8 cellular contexts compared by ENCODE assay signal in genomic region chr7:96076350-96076707, GRCh38.
DNase-seq lines count a peak whose midpoint lies in the region; ATAC-seq, FAIRE-seq and TF ChIP-seq lines count a peak whose summit lies in the region.

No MANE protein-coding gene starts in this region.

- no peak for FAIRE-seq in pancreas (lab: Jason Lieb, UNC)

- CTCF ChIA-PET in A673 (lab: Charles Lee): interaction anchor here (0.6 to 1.0 kb wide), 3 partner anchors 87 to 951 kb away, joined by 3 to 10 read pairs (median 4); no protein-coding TSS in a partner anchor

- WGBS in pancreas, 2 donors: 14 to 17% methylated on average over 10 of the region's 10 CpGs

- H3K36me3 ChIP-seq in A673 (ENCODE audit: insufficient read depth, low read length, poor library complexity, severe bottlenecking): no peaks in the 10 kb centered on the region
- no peaks in the 10 kb centered on the region for H3K36me3 ChIP-seq in ascending aorta
- H3K36me3 ChIP-seq in lower lobe of right lung: no peaks in the 10 kb centered on the region
- no peaks in the 10 kb centered on the region for H3K36me3 ChIP-seq in pancreas

- DNase-seq in A673 (ENCODE audit: low spot score) (no peak), ascending aorta (ENCODE audit: low spot score in 2 of 2) (no peak), lower lobe of right lung (no peak), pancreas (no peak), NOMO-1 treated with dmso at 0.1 percent for 144 hours (lab: John Stamatoyannopoulos, UW; ENCODE audit: unreplicated experiment) (no peak)

- BruUV-seq in A673 (replicated peaks; lab: Mats Ljungman, UMichigan): TSS peak; percentile 44

- TF ChIP-seq CTCF in A673 (conservative IDR thresholded peaks at IDR 0.05; ENCODE audit: low read depth, low read length) (no peak), ascending aorta (IDR thresholded peaks at IDR 0.05) (no peak), lower lobe of right lung (IDR thresholded peaks at IDR 0.05) (no peak), pancreas (IDR thresholded peaks at IDR 0.05) (no peak)

- intact Hi-C loops in A673 (cut with micrococcal nuclease; ENCODE audit: unreplicated experiment) (loop anchor here (2.0 to 5.0 kb wide), 3 partner anchors 160 to 662 kb away; no protein-coding TSS in a partner anchor), ascending aorta (cut with DNase I) (no loop called here), lower lobe of right lung (cut with DNase I) (no loop called here), pancreas (cut with DNase I) (loop anchor here in 2 of 3 donors (5.0 to 10.0 kb wide), 2 partner anchors 948 to 951 kb away; partner anchors contain the start of gene DLX5 (in 1 of the 2))

- H3K4me1 ChIP-seq in A673 (ENCODE audit: insufficient read depth, low read length, poor library complexity, severe bottlenecking) (peaks cover 27% of the 10 kb centered on the region), ascending aorta (peaks cover 0 to 2% of the 10 kb centered on the region in 2 donors), lower lobe of right lung (peaks cover 9% of the 10 kb centered on the region), pancreas (no peaks in the 10 kb centered on the region)

- peak overlapping the region; percentile 54 for H3K27ac ChIP-seq in A673 (ENCODE audit: low read depth, low read length, poor library complexity, severe bottlenecking)
- H3K27ac ChIP-seq in ascending aorta: no peak overlapping the region
- no peak overlapping the region for H3K27ac ChIP-seq in lower lobe of right lung
- no peak overlapping the region for H3K27ac ChIP-seq in pancreas

- H3K27me3 ChIP-seq in A673 (replicated peaks; ENCODE audit: insufficient read depth, low read depth, low read length, poor library complexity) (no peaks in the 10 kb centered on the region), ascending aorta (no peaks in the 10 kb centered on the region), lower lobe of right lung (ENCODE audit: low read depth) (peaks cover 19% of the 10 kb centered on the region), pancreas (peaks cover 0 to 21% (median 2%) of the 10 kb centered on the region in 4 donors)

- H3K9me3 ChIP-seq in A673 (ENCODE audit: low read depth, low read length, poor library complexity, severe bottlenecking): no peaks in the 10 kb centered on the region
- H3K9me3 ChIP-seq in ascending aorta: no peaks in the 10 kb centered on the region
- H3K9me3 ChIP-seq in lower lobe of right lung: no peaks in the 10 kb centered on the region
- no peaks in the 10 kb centered on the region for H3K9me3 ChIP-seq in pancreas

- H3K4me3 ChIP-seq in A673 (ENCODE audit: low read depth, low read length, poor library complexity, severe bottlenecking): peak overlapping the region; percentile 61
- peak overlapping the region; percentile 54 to 72 for H3K4me3 ChIP-seq in ascending aorta
- peak overlapping the region; percentile 50 for H3K4me3 ChIP-seq in lower lobe of right lung
- H3K4me3 ChIP-seq in pancreas: peak overlapping the region in 1 of 4 donors; percentile 48

- POLR2A ChIA-PET in A673 (lab: Charles Lee; ENCODE audit: low non-redundant PET): no interaction called here

- peak; percentile 20 for ATAC-seq in GM21717 (IDR thresholded peaks at IDR 0.05; ENCODE audit: unreplicated experiment)
- no peak for ATAC-seq in lower lobe of right lung
- ATAC-seq in pancreas: no peak
- no peak for ATAC-seq in HG02840 (IDR thresholded peaks at IDR 0.05; ENCODE audit: low FRiP score, unreplicated experiment)
- no peak for ATAC-seq in HG02884 (IDR thresholded peaks at IDR 0.05; ENCODE audit: unreplicated experiment)

Comparison
In these comparisons a context has a peak if more than half of its experiments do, and no peak if none do; other contexts are left out.
1. intact Hi-C loops: an anchor here in A673 (2.0 to 5.0 kb wide) and pancreas (5.0 to 10.0 kb wide); none called in ascending aorta and lower lobe of right lung.